ENCODE assay signal across 1 cellular context in the genomic region with DNA sequence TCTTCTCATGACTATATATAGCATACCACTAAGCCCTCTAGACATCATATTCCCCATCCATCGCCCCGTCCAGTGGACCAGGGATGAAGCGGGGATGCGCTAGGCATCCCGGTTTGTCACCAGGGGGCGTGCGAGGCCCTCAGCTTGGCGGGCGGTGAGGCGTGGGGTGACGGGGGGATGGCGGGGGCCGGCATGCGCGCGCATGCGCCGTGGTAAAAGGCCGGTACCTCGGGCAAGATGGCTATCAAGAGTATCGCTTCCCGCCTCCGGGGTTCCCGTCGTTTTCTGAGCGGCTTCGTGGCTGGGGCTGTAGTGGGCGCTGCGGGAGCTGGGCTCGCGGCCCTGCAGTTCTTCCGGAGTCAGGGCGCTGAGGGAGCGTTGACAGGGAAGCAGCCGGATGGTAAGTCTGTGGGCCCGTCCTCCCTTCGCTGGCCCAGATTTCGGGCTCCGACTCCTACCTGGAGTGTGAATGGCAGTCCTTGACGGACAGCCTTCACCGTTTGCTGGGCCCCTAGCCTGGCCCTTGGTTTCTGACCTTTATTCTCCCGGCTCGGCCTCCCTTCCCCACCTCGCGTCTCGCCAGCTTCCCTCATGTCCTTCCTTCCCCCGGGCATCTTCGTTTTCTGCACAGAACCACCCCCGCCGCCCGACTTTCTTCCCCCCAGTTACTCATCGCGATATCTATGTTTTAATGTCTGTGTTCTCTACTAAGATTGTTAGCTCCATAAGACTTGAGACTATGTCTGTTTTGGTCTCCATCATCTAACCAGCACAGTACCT.
TF ChIP-seq lines count a peak whose summit lies in the region.

A gene with protein sequence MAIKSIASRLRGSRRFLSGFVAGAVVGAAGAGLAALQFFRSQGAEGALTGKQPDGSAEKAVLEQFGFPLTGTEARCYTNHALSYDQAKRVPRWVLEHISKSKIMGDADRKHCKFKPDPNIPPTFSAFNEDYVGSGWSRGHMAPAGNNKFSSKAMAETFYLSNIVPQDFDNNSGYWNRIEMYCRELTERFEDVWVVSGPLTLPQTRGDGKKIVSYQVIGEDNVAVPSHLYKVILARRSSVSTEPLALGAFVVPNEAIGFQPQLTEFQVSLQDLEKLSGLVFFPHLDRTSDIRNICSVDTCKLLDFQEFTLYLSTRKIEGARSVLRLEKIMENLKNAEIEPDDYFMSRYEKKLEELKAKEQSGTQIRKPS (plus strand): TSS at position 210 of the 780 bp plus-strand sequence. CDS start 28 bp downstream, at position 238.

TF ChIP-seq in GM23338, 12 proteins besides CTCF, POLR2A, EP300 and RAD21:
- no peak for TF ChIP-seq ZNF331 (CRISPR knock-in tag; IDR thresholded peaks at IDR 0.05; ENCODE audit: low read depth)
- peak; percentile 65 for TF ChIP-seq POLR2AphosphoS5 (IDR thresholded peaks at IDR 0.05; ENCODE audit: low read depth)
- peak; percentile 45; the same call in 1 of the 2 replicates for TF ChIP-seq CREB1 (CRISPR knock-in tag; IDR thresholded peaks at IDR 0.05; ENCODE audit: low read depth)
TF ChIP-seq in GM23338: peak in this region for 2.
